ENCODE assay signal across 8 cellular contexts in the genomic region with DNA sequence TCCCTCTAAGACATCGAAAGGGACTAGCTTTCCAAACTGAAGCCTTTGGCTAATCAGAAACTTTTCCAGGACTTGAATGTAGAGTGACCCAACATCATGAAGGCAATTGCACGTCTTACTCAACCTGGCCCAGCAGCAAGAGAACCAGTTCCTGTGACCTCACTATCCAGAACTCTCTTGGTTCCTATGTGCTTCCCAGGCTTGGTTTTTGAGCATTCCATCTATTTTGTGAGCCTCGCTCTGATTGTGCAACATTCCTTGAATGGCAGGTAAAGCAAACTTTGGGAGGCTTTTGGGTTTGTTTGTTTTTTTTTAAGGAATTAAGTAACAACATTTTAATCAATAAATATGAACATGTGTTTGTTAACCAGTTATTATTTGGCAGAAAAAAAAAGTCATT.
"Had no signal": no experiment of that assay in that cellular context is flagged by ENCODE, and none has a peak within 500 bp of the region (broad histone marks: within the 10 kb centered on the region; RNA-seq: fewer than 3 reads in every experiment).

No MANE protein-coding gene starts in this region.

- ATAC-seq: GM23338, HCT116 had no signal

- H3K36me3 ChIP-seq: HAP-1 had no signal

- DNase-seq: H7, HFFc6, Karpas-422 had no signal

- H3K9me3 ChIP-seq: HAP-1 had no signal

- H3K27ac ChIP-seq: HL-60, KMS-11 had no signal

- H3K4me3 ChIP-seq: GM23338, HAP-1 had no signal

- H3K9ac ChIP-seq: KMS-11 had no signal

- H3K4me2 ChIP-seq: GM23338, KMS-11 had no signal

- H2AFZ ChIP-seq: GM23338 had no signal
